ENCODE assay signal across 1 cellular context in the genomic region with DNA sequence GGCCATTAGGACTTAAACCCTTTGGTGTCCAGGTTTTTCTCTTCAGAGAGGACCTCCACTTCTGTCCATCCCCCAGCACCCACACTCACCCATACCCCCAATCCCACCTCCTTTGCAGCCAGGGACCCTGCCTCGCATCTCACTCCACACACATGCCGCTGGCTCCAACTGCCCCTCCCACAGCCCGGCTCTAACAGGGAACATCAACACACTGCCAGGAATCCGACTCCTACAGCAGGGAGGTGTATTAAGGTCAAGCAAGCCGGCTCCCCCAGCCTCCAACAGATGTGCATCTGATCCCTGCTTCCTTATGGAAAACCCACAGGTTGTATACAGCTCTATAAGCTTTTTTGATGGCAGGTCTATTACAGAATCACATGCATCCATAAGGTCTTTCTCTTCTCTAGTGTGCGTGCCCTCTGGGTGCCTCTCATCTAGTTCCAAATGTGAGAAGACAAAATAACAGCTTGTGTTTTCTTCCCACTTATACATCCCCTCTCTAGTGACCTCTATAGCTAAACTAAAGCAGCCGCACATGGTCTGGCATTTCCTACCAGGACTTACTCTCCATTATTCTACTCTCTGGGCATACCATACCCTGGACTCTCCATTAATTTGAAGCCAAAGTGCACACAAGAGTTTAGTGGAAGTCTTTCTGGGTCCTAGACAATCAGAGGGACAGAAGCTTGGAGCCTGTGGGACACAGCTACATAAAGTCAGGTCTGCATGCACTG.
TF ChIP-seq lines count a peak whose summit lies in the region.

No MANE protein-coding gene starts in this region.

TF ChIP-seq in K562, 482 proteins besides CTCF, POLR2A, EP300 and RAD21:
- TF ChIP-seq NR1H2 (CRISPR knock-in tag; IDR thresholded peaks at IDR 0.05) (no peak), E2F3 (CRISPR knock-in tag; IDR thresholded peaks at IDR 0.05) (0 out of 2 replicates have a peak, but pooled peaks have one; percentile 15)
